In the genomic region with DNA sequence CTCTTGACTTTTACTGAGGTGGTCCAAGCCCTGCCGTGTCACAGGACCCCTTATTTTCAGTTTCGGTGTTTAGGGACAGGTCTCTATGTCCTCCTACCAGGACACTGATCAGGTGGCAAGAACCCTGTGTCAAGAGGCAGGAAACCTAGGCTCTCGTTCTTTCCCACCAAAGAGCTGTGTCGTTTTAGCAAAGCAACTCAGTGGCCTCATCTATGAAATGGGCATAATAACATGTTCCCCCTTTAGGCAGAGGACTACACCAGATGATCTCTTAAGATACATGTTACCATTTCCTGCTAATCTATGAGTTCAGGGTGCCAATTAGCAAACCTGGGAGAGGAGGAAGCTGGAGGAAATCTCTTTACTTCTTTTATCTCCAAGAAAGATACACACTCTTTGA, we compare ENCODE assay signal across 10 cellular contexts. TPM values are rescaled to one million over a fixed set of nuclear protein-coding genes. Genes with fewer than 3 reads are reported as not detected.
A peak's percentile ranks its signal among the peaks of the same experiment; 100 is the strongest.
DNase-seq lines count a peak whose midpoint lies in the region; ATAC-seq and TF ChIP-seq lines count a peak whose summit lies in the region.
"Had no signal": no experiment of that assay in that cellular context is flagged by ENCODE, and none has a peak within 500 bp of the region (broad histone marks: within the 10 kb centered on the region; RNA-seq: fewer than 3 reads in every experiment).

No MANE protein-coding gene starts in this region.

- H3K4me1 Mint-ChIP-seq in activated B cell treated with CpG ODN at 0.5 μM for 24 hours: peaks cover 68% of the 10 kb centered on the region
- H3K4me1 Mint-ChIP-seq in immature natural killer cell: peaks cover 39 to 50% of the 10 kb centered on the region in 2 donors
- H3K4me1 Mint-ChIP-seq in stimulated activated memory B cell treated with anti-CD40 and anti-IgM and Interleukin-4, amounts not matched to agents 10 μg/mL and 1 μg/mL and 100 μg/mL, for 72 hours: peaks cover 70% of the 10 kb centered on the region

- intact Hi-C loops in activated B cell treated with CpG ODN at 0.5 μM for 24 hours (cut with micrococcal nuclease): no loop called here

- H3K4me3 ChIP-seq in GM06990 (replicated peaks; ENCODE audit: low read depth, low read length): peak overlapping the region; percentile 86

- TF ChIP-seq CTCF in GM06990 (IDR thresholded peaks at IDR 0.05; ENCODE audit: insufficient read depth, low read length, poor library complexity, severe bottlenecking): no peak
- TF ChIP-seq CTCF in activated B cell treated with CpG ODN at 0.5 μM for 24 hours (IDR thresholded peaks at IDR 0.05): no peak

- H3K4me3 Mint-ChIP-seq in activated B cell treated with CpG ODN at 0.5 μM for 24 hours (peak overlapping the region; percentile 96), immature natural killer cell (peak overlapping the region; percentile 81 to 94 (median 88))
- peak overlapping the region; percentile 97 for H3K4me3 Mint-ChIP-seq in stimulated activated memory B cell treated with anti-CD40 and anti-IgM and Interleukin-4, amounts not matched to agents 10 μg/mL and 1 μg/mL and 100 μg/mL, for 72 hours

- no peaks in the 10 kb centered on the region for H3K36me3 ChIP-seq in GM06990 (ENCODE audit: control insufficient read depth, insufficient read depth, low read length)

- H3K9me3 Mint-ChIP-seq in activated B cell treated with CpG ODN at 0.5 μM for 24 hours (no peaks in the 10 kb centered on the region), immature natural killer cell (no peaks in the 10 kb centered on the region)
- no peaks in the 10 kb centered on the region for H3K9me3 Mint-ChIP-seq in stimulated activated memory B cell treated with anti-CD40 and anti-IgM and Interleukin-4, amounts not matched to agents 10 μg/mL and 1 μg/mL and 100 μg/mL, for 72 hours

- ATAC-seq in activated B cell treated with CpG ODN at 0.5 μM for 24 hours (ENCODE audit: low read depth) (no peak), HG03159 (IDR thresholded peaks at IDR 0.05; ENCODE audit: unreplicated experiment) (no peak)
- no peak for ATAC-seq in stimulated activated memory B cell treated with anti-CD40 and anti-IgM and Interleukin-4, amounts not matched to agents 10 μg/mL and 1 μg/mL and 100 μg/mL, for 72 hours

- DNase-seq in GM06990 (ENCODE audit: extremely low read depth, insufficient read length) (no peak), activated B cell treated with CpG ODN at 0.5 μM for 24 hours (no peak), immature natural killer cell (no peak), RPMI8226 (no peak), T1000 (lab: John Stamatoyannopoulos, UW) (no peak)
- no peak for DNase-seq in activated effector memory CD4-positive, alpha-beta T cell treated with anti-CD3 and anti-CD28 coated beads, Interleukin-2, amount 50 U/mL, for 16 hours
- DNase-seq: GF-D8, NCI-H1105 treated with DMSO at 0.1 percent for 48 hours had no signal

- POLR2A ChIA-PET in activated B cell treated with CpG ODN at 0.5 μM for 24 hours (lab: Charles Lee): interaction anchor here (2.0 to 2.6 kb wide), 3 partner anchors 37 to 203 kb away, joined by 8 to 14 read pairs (median 10); partner anchors contain the start of gene VAPA

- no peaks in the 10 kb centered on the region for H3K27me3 ChIP-seq in GM06990 (replicated peaks; ENCODE audit: control insufficient read depth, insufficient read depth, low read length)

- peaks cover 2% of the 10 kb centered on the region for H3K27me3 Mint-ChIP-seq in activated B cell treated with CpG ODN at 0.5 μM for 24 hours
- H3K27me3 Mint-ChIP-seq in immature natural killer cell (ENCODE audit: low read depth in 3 of 3): peaks cover 23 to 51% (median 39%) of the 10 kb centered on the region in 3 donors
- no peaks in the 10 kb centered on the region for H3K27me3 Mint-ChIP-seq in stimulated activated memory B cell treated with anti-CD40 and anti-IgM and Interleukin-4, amounts not matched to agents 10 μg/mL and 1 μg/mL and 100 μg/mL, for 72 hours

- H3K27ac Mint-ChIP-seq in activated B cell treated with CpG ODN at 0.5 μM for 24 hours (peak overlapping the region; percentile 95), immature natural killer cell (peak overlapping the region in 2 of 6 donors; percentile 54)
- H3K27ac Mint-ChIP-seq in stimulated activated memory B cell treated with anti-CD40 and anti-IgM and Interleukin-4, amounts not matched to agents 10 μg/mL and 1 μg/mL and 100 μg/mL, for 72 hours: peak overlapping the region; percentile 98

- CTCF ChIA-PET in activated B cell treated with CpG ODN at 0.5 μM for 24 hours (lab: Charles Lee): interaction anchor here (1.4 kb wide), 1 partner anchor 97 kb away, joined by 3 read pairs; no protein-coding TSS in a partner anchor

- H3K36me3 Mint-ChIP-seq in activated B cell treated with CpG ODN at 0.5 μM for 24 hours (ENCODE audit: low read depth) (peaks cover 4% of the 10 kb centered on the region), immature natural killer cell (no peaks in the 10 kb centered on the region)
- H3K36me3 Mint-ChIP-seq in stimulated activated memory B cell treated with anti-CD40 and anti-IgM and Interleukin-4, amounts not matched to agents 10 μg/mL and 1 μg/mL and 100 μg/mL, for 72 hours: peaks cover 17% of the 10 kb centered on the region

RNA-seq across cellular contexts. Expression of gene RAB31, which starts 1.9 kb away (rescaled TPM):
- total RNA-seq in activated B cell treated with CpG ODN at 0.5 μM for 24 hours: 33.0 and 36.0 TPM in 2 replicates
- polyA plus RNA-seq in immature natural killer cell: 10 to 100 TPM in 2 of 3 donors, 1 to 10 TPM in 1; 5.3 to 28.0 (median 19.3) TPM
